27 cellular contexts compared by ENCODE assay signal in the genomic region with DNA sequence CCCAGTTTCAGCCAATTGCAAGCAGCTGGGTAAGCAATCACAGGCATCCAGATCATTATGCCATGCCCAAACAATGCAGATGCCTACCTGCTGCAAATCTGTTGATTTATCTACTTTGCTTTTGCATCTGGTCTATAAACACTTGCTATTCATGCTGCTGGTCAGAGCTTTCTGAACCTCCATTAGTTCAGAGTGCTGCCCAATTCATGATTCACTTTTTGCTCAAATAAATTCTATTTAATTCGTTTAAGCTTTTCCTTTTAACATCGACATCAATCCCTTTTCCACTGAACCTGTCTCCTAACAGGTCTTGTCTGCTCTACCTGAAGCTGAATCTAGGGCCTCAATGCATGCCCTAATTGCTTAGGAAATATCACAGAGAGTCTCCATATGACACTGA.
"Had no signal": no experiment of that assay in that cellular context is flagged by ENCODE, and none has a peak within 500 bp of the region (broad histone marks: within the 10 kb centered on the region; RNA-seq: fewer than 3 reads in every experiment).

No MANE protein-coding gene starts in this region.

- H3K4me3 ChIP-seq: adrenal gland, body of pancreas, gastroesophageal sphincter, heart right ventricle, hepatocyte had no signal

- H3K4me2 ChIP-seq: hepatocyte had no signal

- ATAC-seq: activated CD4-positive, alpha-beta T cell treated with anti-CD3 and anti-CD28 coated beads for 36 hours; activated CD8-positive, alpha-beta memory T cell treated with anti-CD3 and anti-CD28 coated beads, Interleukin-2, amount 10 ng/mL, durations not matched to agents 7 days and 5 days; activated CD8-positive, alpha-beta T cell treated with anti-CD3 and anti-CD28 coated beads, Interleukin-2, amount 10 ng/mL, durations not matched to agents 7 days and 5 days; activated naive CD8-positive, alpha-beta T cell treated with anti-CD3 and anti-CD28 coated beads, Interleukin-2, amount 50 U/mL, for 24 hours; body of pancreas; esophagus mucosa; gastroesophageal sphincter; heart right ventricle had no signal

- H3K27me3 ChIP-seq: adrenal gland, body of pancreas, gastroesophageal sphincter, hepatocyte had no signal

- H3K79me2 ChIP-seq: hepatocyte had no signal

- H3K4me1 ChIP-seq: adrenal gland, body of pancreas, gastroesophageal sphincter, heart right ventricle had no signal

- H3K9me3 ChIP-seq: adrenal gland, body of pancreas, gastroesophageal sphincter had no signal

- H2AFZ ChIP-seq: hepatocyte had no signal

- H3K27ac ChIP-seq: adrenal gland, body of pancreas, epithelial cell of prostate, gastroesophageal sphincter, heart right ventricle, hepatocyte had no signal

- DNase-seq: activated CD4-positive, alpha-beta memory T cell treated with anti-CD3 and anti-CD28 coated beads for 36 hours; activated CD4-positive, alpha-beta T cell treated with anti-CD3 and anti-CD28 coated beads for 36 hours; activated CD4-positive, alpha-beta T cell treated with anti-CD3 and anti-CD28 coated beads, Interleukin-2, amount 10 ng/mL, durations not matched to agents 24 days and 14 days; activated CD4-positive, CD25-positive, alpha-beta regulatory T cell; activated CD4-positive, CD25-positive, alpha-beta regulatory T cell treated with anti-CD3 and anti-CD28 coated beads, Interleukin-2, amount 50 U/mL, for 72 hours; activated CD8-positive, alpha-beta memory T cell treated with anti-CD3 and anti-CD28 coated beads, Interleukin-2, amount 10 ng/mL, durations not matched to agents 7 days and 5 days; activated CD8-positive, alpha-beta memory T cell treated with anti-CD3 and anti-CD28 coated beads, Interleukin-2, amount 50 U/mL, for 4 hours; activated CD8-positive, alpha-beta T cell treated with anti-CD3 and anti-CD28 coated beads, Interleukin-2, amount 10 ng/mL, durations not matched to agents 7 days and 5 days; activated effector memory CD4-positive, alpha-beta T cell treated with anti-CD3 and anti-CD28 coated beads, Interleukin-2, amount 50 U/mL, for 16 hours; activated naive CD4-positive, alpha-beta T cell treated with anti-CD3 and anti-CD28 coated beads for 36 hours; activated naive CD8-positive, alpha-beta T cell treated with anti-CD3 and anti-CD28 coated beads for 36 hours; activated naive CD8-positive, alpha-beta T cell treated with anti-CD3 and anti-CD28 coated beads, Interleukin-2, amount 50 U/mL, for 24 hours; activated T-cell treated with anti-CD3 and anti-CD28 coated beads, Interleukin-2, amount 50 U/mL, for 1 hour; activated T-cell treated with anti-CD3 and anti-CD28 coated beads, Interleukin-2, amount 50 U/mL, for 48 hours; adrenal gland; amygdala; aorta; body of pancreas; caudate nucleus; effector CD8-positive, alpha-beta T cell; foreskin fibroblast; heart right ventricle; T-helper 2 cell had no signal

- H3K36me3 ChIP-seq: adrenal gland, gastroesophageal sphincter, heart right ventricle had no signal
